ENCODE assay signal across 9 cellular contexts in the genomic region with DNA sequence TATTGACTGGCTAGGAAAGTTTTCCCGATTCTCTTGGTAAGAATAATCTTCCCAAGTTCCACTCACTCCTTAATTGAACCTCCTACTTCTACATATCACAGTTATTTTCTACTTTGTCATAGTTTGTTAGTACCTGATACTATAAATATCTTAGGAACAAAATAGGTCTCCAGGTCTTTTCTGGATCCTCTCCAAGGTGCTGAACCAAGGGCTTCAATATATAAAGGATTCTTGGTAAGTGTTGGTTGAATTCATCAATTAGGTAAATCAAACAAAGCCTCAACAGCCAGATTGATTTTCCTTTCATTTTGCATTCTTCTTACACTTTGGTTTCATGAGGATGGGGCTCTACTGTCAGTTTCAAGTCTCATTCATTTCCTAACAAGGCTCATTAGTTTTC. TPM values are rescaled to one million over a fixed set of nuclear protein-coding genes. Genes with fewer than 3 reads are reported as not detected.
"Had no signal": no experiment of that assay in that cellular context is flagged by ENCODE, and none has a peak within 500 bp of the region (broad histone marks: within the 10 kb centered on the region; RNA-seq: fewer than 3 reads in every experiment).

No MANE protein-coding gene starts in this region.

- H3K4me1 ChIP-seq: HAP-1 had no signal

- ATAC-seq: HCT116 had no signal

- H3K9me3 ChIP-seq: HAP-1 had no signal

- DNase-seq: GOT3, H7, IMR-90, KBM-7 had no signal

- H3K4me3 ChIP-seq: HAP-1 had no signal

- H3K27ac ChIP-seq: KMS-11 had no signal

- H3K36me3 ChIP-seq: HAP-1 had no signal

- FAIRE-seq: HTR-8/SVneo had no signal

RNA-seq across cellular contexts. Expression of a gene that starts 27.6 kb away (rescaled TPM):
- total RNA-seq: H7, IMR-90 had no signal

RNA-seq across cellular contexts. Expression of a gene that starts 49.0 kb away (rescaled TPM):
- total RNA-seq: HT-29 had no signal
